Comparison of ENCODE assay signal across 9 cellular contexts in genomic region chr3:184135911-184136260, GRCh38. TPM values are rescaled to one million over a fixed set of nuclear protein-coding genes. Genes with fewer than 3 reads are reported as not detected.
A peak's percentile ranks its signal among the peaks of the same experiment; 100 is the strongest.
DNase-seq lines count a peak whose midpoint lies in the region; ATAC-seq, FAIRE-seq and TF ChIP-seq lines count a peak whose summit lies in the region.
"Had no signal": no experiment of that assay in that cellular context is flagged by ENCODE, and none has a peak within 500 bp of the region (broad histone marks: within the 10 kb centered on the region; RNA-seq: fewer than 3 reads in every experiment).

No MANE protein-coding gene starts in this region.

- peaks cover 37% of the 10 kb centered on the region for H3K79me2 ChIP-seq in keratinocyte (ENCODE audit: control insufficient read depth, insufficient read depth, low read length)

- H2AFZ ChIP-seq in keratinocyte (ENCODE audit: control insufficient read depth, low read length), result peak overlapping the region; percentile 78

- H3K27me3 Mint-ChIP-seq in T-helper 1 cell treated with Interleukin-12 subunit alpha and Interleukin-12 subunit beta and Interleukin-4 antibody, amounts not matched to agents 30 μg/mL and 1 μg/mL, for 36 hours (ENCODE audit: low read depth), result peaks cover 10% of the 10 kb centered on the region

- peak overlapping the region; percentile 93 for H3K4me3 Mint-ChIP-seq in T-helper 1 cell treated with Interleukin-12 subunit alpha and Interleukin-12 subunit beta and Interleukin-4 antibody, amounts not matched to agents 30 μg/mL and 1 μg/mL, for 36 hours

- no peaks in the 10 kb centered on the region for H3K27me3 ChIP-seq in keratinocyte (ENCODE audit: control insufficient read depth, extremely low read depth, insufficient read depth, low read length)

- dilution Hi-C loops in keratinocyte (cut with MboI; ENCODE audit: extremely low pct_ligation_motif_present, low sequenced_read_pairs), result no loop called here

- H3K36me3 Mint-ChIP-seq in T-helper 1 cell treated with Interleukin-12 subunit alpha and Interleukin-12 subunit beta and Interleukin-4 antibody, amounts not matched to agents 30 μg/mL and 1 μg/mL, for 36 hours (ENCODE audit: low read depth), result peaks cover 16% of the 10 kb centered on the region
- H3K36me3 Mint-ChIP-seq in activated naive CD4-positive, alpha-beta T cell treated with anti-CD3 and anti-CD28 coated beads, Interleukin-2, amount 50 U/mL, for 72 hours, result peaks cover 24 to 25% of the 10 kb centered on the region in 2 donors

- no peaks in the 10 kb centered on the region for H3K9me3 Mint-ChIP-seq in T-helper 1 cell treated with Interleukin-12 subunit alpha and Interleukin-12 subunit beta and Interleukin-4 antibody, amounts not matched to agents 30 μg/mL and 1 μg/mL, for 36 hours
- no peaks in the 10 kb centered on the region for H3K9me3 Mint-ChIP-seq in activated naive CD4-positive, alpha-beta T cell treated with anti-CD3 and anti-CD28 coated beads, Interleukin-2, amount 50 U/mL, for 72 hours

- no peaks in the 10 kb centered on the region for H3K9me3 ChIP-seq in keratinocyte (ENCODE audit: control insufficient read depth, low read depth, low read length)

- H3K36me3 ChIP-seq in keratinocyte (ENCODE audit: control insufficient read depth in 2 of 2, extremely low read depth in 1 of 2, insufficient read depth in 2 of 2, low read length in 2 of 2), result peaks cover 5 to 10% of the 10 kb centered on the region in 2 experiments

- peak overlapping the region; percentile 98 for H3K4me2 ChIP-seq in keratinocyte (ENCODE audit: control insufficient read depth, extremely low read depth, insufficient read depth, low read depth, low read length)

- no peak for TF ChIP-seq CTCF in keratinocyte (optimal IDR thresholded peaks at IDR 0.05 in 1 of 3, IDR thresholded peaks at IDR 0.05 in 1 of 3, conservative IDR thresholded peaks at IDR 0.05 in 1 of 3; ENCODE audit: extremely low read depth in 1 of 3, insufficient read depth in 2 of 3, low read length in 3 of 3)

- no peaks in the 10 kb centered on the region for H3K9me1 ChIP-seq in keratinocyte (ENCODE audit: control insufficient read depth, extremely low read depth, insufficient read depth, low read length)

- H3K27ac Mint-ChIP-seq in T-helper 1 cell treated with Interleukin-12 subunit alpha and Interleukin-12 subunit beta and Interleukin-4 antibody, amounts not matched to agents 30 μg/mL and 1 μg/mL, for 36 hours, result peak overlapping the region; percentile 92
- H3K27ac Mint-ChIP-seq in activated naive CD4-positive, alpha-beta T cell treated with anti-CD3 and anti-CD28 coated beads, Interleukin-2, amount 50 U/mL, for 72 hours, result peak overlapping the region; percentile 88 to 96

- H3K4me3 ChIP-seq in keratinocyte (ENCODE audit: control insufficient read depth in 2 of 3, extremely low read depth in 1 of 3, insufficient read depth in 2 of 3, low read depth in 1 of 3, low read length in 3 of 3), result peak overlapping the region; percentile 63 to 99 (median 97)

- peak overlapping the region; percentile 91 for H3K9ac ChIP-seq in keratinocyte (ENCODE audit: control insufficient read depth, extremely low read depth, insufficient read depth, low read length)

- no peak for FAIRE-seq in keratinocyte (lab: Jason Lieb, UNC)
- FAIRE-seq: islet of Langerhans had no signal

- H3K27ac ChIP-seq in keratinocyte (ENCODE audit: control insufficient read depth, insufficient read depth, low read length) (peak overlapping the region; percentile 76), substantia nigra (ENCODE audit: low read depth, low read length, poor library complexity, severe bottlenecking) (peak overlapping the region; percentile 94)

- no peak for ATAC-seq in activated naive CD4-positive, alpha-beta T cell treated with anti-CD3 and anti-CD28 coated beads, Interleukin-2, amount 50 U/mL, for 72 hours
- ATAC-seq in GM21526 (IDR thresholded peaks at IDR 0.05; ENCODE audit: low FRiP score, unreplicated experiment), result no peak

- H3K4me1 Mint-ChIP-seq in T-helper 1 cell treated with Interleukin-12 subunit alpha and Interleukin-12 subunit beta and Interleukin-4 antibody, amounts not matched to agents 30 μg/mL and 1 μg/mL, for 36 hours (ENCODE audit: low read depth), result peaks cover 26% of the 10 kb centered on the region

- peaks cover 17% of the 10 kb centered on the region for H3K4me1 ChIP-seq in keratinocyte (ENCODE audit: control insufficient read depth, extremely low read depth, insufficient read depth, low read length)

- DNase-seq in T-helper 1 cell, result no peak
- DNase-seq in activated naive CD4-positive, alpha-beta T cell treated with anti-CD3 and anti-CD28 coated beads, Interleukin-2, amount 50 U/mL, for 72 hours (ENCODE audit: low spot score in 2 of 2), result no peak
- no peak for DNase-seq in keratinocyte (ENCODE audit: low read depth, low spot score)
- peak in 2 of 49 donors; percentile 7 to 36 for DNase-seq in substantia nigra (lab: John Stamatoyannopoulos, UW)
- DNase-seq in NCI-H1930 (lab: John Stamatoyannopoulos, UW), result no peak
- no peak for DNase-seq in DMS79 treated with DMSO at 0.1 percent for 48 hours (lab: John Stamatoyannopoulos, UW)

- H4K20me1 ChIP-seq in keratinocyte (ENCODE audit: control insufficient read depth, extremely low read depth, insufficient read depth, low read length), result no peaks in the 10 kb centered on the region

RNA-seq across cellular contexts. Expression of gene EIF2B5, which starts 0.7 kb away (rescaled TPM):
- 10 to 100 TPM; 48.6 to 56.1 TPM for total RNA-seq in activated naive CD4-positive, alpha-beta T cell treated with anti-CD3 and anti-CD28 coated beads, Interleukin-2, amount 50 U/mL, for 72 hours
- 31.9 to 37.9 TPM (median 33.7 TPM) in 3 replicates for polyA plus RNA-seq in keratinocyte
- 48.6 TPM for polyA plus RNA-seq in keratinocyte (2011; ENCODE audit: low read depth)
- 22.2 and 24.4 TPM in 2 replicates for polyA plus RNA-seq in keratinocyte (2011; cell fraction: cytosol; rRNA removed)
- 55.3 and 62.8 TPM in 2 replicates for polyA plus RNA-seq in keratinocyte (2011; cell fraction: nucleus; rRNA removed)
- polyA plus RNA-seq in keratinocyte (2012; ENCODE audit: low replicate concordance), result 28.9 and 31.9 TPM in 2 replicates
- 22.5 to 37.1 TPM (median 30.7 TPM) in 3 replicates for polyA minus RNA-seq in keratinocyte
- 16.5 TPM for polyA minus RNA-seq in keratinocyte (2011; cell fraction: cytosol; rRNA and poly(A)+ RNA removed)
- 18.0 and 22.5 TPM in 2 replicates for polyA minus RNA-seq in keratinocyte (2011; cell fraction: nucleus; rRNA and poly(A)+ RNA removed)

RNA-seq across cellular contexts. Expression of gene DVL3, which starts 19.3 kb away (rescaled TPM):
- total RNA-seq in activated naive CD4-positive, alpha-beta T cell treated with anti-CD3 and anti-CD28 coated beads, Interleukin-2, amount 50 U/mL, for 72 hours, result 10 to 100 TPM; 30.1 to 41.7 TPM
- polyA plus RNA-seq in keratinocyte, result 16.0 to 21.9 TPM (median 18.5 TPM) in 3 replicates
- 33.3 TPM for polyA plus RNA-seq in keratinocyte (2011; ENCODE audit: low read depth)
- 15.3 and 24.4 TPM in 2 replicates for polyA plus RNA-seq in keratinocyte (2011; cell fraction: cytosol; rRNA removed)
- polyA plus RNA-seq in keratinocyte (2011; cell fraction: nucleus; rRNA removed), result 56.2 and 72.1 TPM in 2 replicates
- 23.5 and 27.0 TPM in 2 replicates for polyA plus RNA-seq in keratinocyte (2012; ENCODE audit: low replicate concordance)
- 30.6 to 75.2 TPM (median 33.8 TPM) in 3 replicates for polyA minus RNA-seq in keratinocyte
- polyA minus RNA-seq in keratinocyte (2011; cell fraction: cytosol; rRNA and poly(A)+ RNA removed), result 34.0 TPM
- polyA minus RNA-seq in keratinocyte (2011; cell fraction: nucleus; rRNA and poly(A)+ RNA removed), result 18.9 and 20.0 TPM in 2 replicates

RNA-seq across cellular contexts. Expression of gene AP2M1, which starts 38.8 kb away (rescaled TPM):
- total RNA-seq in activated naive CD4-positive, alpha-beta T cell treated with anti-CD3 and anti-CD28 coated beads, Interleukin-2, amount 50 U/mL, for 72 hours, result 100 to 1,000 TPM; 207 to 288 TPM
- 431 to 520 TPM (median 443 TPM) in 3 replicates for polyA plus RNA-seq in keratinocyte
- 256 TPM for polyA plus RNA-seq in keratinocyte (2011; ENCODE audit: low read depth)
- 502 and 514 TPM in 2 replicates for polyA plus RNA-seq in keratinocyte (2011; cell fraction: cytosol; rRNA removed)
- polyA plus RNA-seq in keratinocyte (2011; cell fraction: nucleus; rRNA removed), result 420 and 435 TPM in 2 replicates
- 245 and 379 TPM in 2 replicates for polyA plus RNA-seq in keratinocyte (2012; ENCODE audit: low replicate concordance)
- 406 to 530 TPM (median 414 TPM) in 3 replicates for polyA minus RNA-seq in keratinocyte
- polyA minus RNA-seq in keratinocyte (2011; cell fraction: cytosol; rRNA and poly(A)+ RNA removed), result 237 TPM
- polyA minus RNA-seq in keratinocyte (2011; cell fraction: nucleus; rRNA and poly(A)+ RNA removed), result 97.3 and 124 TPM in 2 replicates

RNA-seq across cellular contexts. Expression of gene HTR3E, which starts 39.0 kb away (rescaled TPM):
- not detected for total RNA-seq in activated naive CD4-positive, alpha-beta T cell treated with anti-CD3 and anti-CD28 coated beads, Interleukin-2, amount 50 U/mL, for 72 hours
- polyA plus RNA-seq in keratinocyte, result not detected in 3 replicates
- not detected for polyA plus RNA-seq in keratinocyte (2011; ENCODE audit: low read depth)
- polyA plus RNA-seq in keratinocyte (2011; cell fraction: cytosol; rRNA removed), result not detected in 2 replicates
- polyA plus RNA-seq in keratinocyte (2011; cell fraction: nucleus; rRNA removed), result not detected in 2 replicates
- not detected in 2 replicates for polyA plus RNA-seq in keratinocyte (2012; ENCODE audit: low replicate concordance)
- not detected in 3 replicates for polyA minus RNA-seq in keratinocyte
- polyA minus RNA-seq in keratinocyte (2011; cell fraction: cytosol; rRNA and poly(A)+ RNA removed), result not detected
- polyA minus RNA-seq in keratinocyte (2011; cell fraction: nucleus; rRNA and poly(A)+ RNA removed), result not detected in 2 replicates

RNA-seq across cellular contexts. Expression of gene ABCF3, which starts 50.1 kb away (rescaled TPM):
- total RNA-seq in activated naive CD4-positive, alpha-beta T cell treated with anti-CD3 and anti-CD28 coated beads, Interleukin-2, amount 50 U/mL, for 72 hours, result 10 to 100 TPM; 76.6 to 81.3 TPM
- polyA plus RNA-seq in keratinocyte, result 39.2 to 53.8 TPM (median 43.5 TPM) in 3 replicates
- polyA plus RNA-seq in keratinocyte (2011; ENCODE audit: low read depth), result 47.7 TPM
- 26.7 and 36.0 TPM in 2 replicates for polyA plus RNA-seq in keratinocyte (2011; cell fraction: cytosol; rRNA removed)
- polyA plus RNA-seq in keratinocyte (2011; cell fraction: nucleus; rRNA removed), result 89.2 and 94.7 TPM in 2 replicates
- polyA plus RNA-seq in keratinocyte (2012; ENCODE audit: low replicate concordance), result 38.3 and 39.1 TPM in 2 replicates
- 61.1 to 138 TPM (median 89.5 TPM) in 3 replicates for polyA minus RNA-seq in keratinocyte
- 66.2 TPM for polyA minus RNA-seq in keratinocyte (2011; cell fraction: cytosol; rRNA and poly(A)+ RNA removed)
- polyA minus RNA-seq in keratinocyte (2011; cell fraction: nucleus; rRNA and poly(A)+ RNA removed), result 55.7 and 63.4 TPM in 2 replicates
